Comparison of ENCODE assay signal across 2 cellular contexts in genomic region chr13:24153347-24153746, GRCh38.
TF ChIP-seq lines count a peak whose summit lies in the region.

No MANE protein-coding gene starts in this region.

TF ChIP-seq in IMR-90, 13 proteins besides CTCF, POLR2A, EP300 and RAD21 (continued from another document):
- TF ChIP-seq USF2 (IDR thresholded peaks at IDR 0.05; ENCODE audit: low read depth, low read length) = no peak
- no peak for TF ChIP-seq NFE2L2 (IDR thresholded peaks at IDR 0.05; ENCODE audit: low read depth, low read length)
- no peak for TF ChIP-seq ELK1 (IDR thresholded peaks at IDR 0.05; ENCODE audit: borderline replicate concordance, low read depth, low read length)
- TF ChIP-seq CHD1 (IDR thresholded peaks at IDR 0.05; ENCODE audit: low read depth, low read length) = no peak
- TF ChIP-seq FOS (IDR thresholded peaks at IDR 0.05; ENCODE audit: low read depth, low read length) = no peak
- TF ChIP-seq CEBPB (IDR thresholded peaks at IDR 0.05; ENCODE audit: low read depth, low read length) = no peak
- no peak for TF ChIP-seq MAFK (IDR thresholded peaks at IDR 0.05; ENCODE audit: low read depth, low read length)
- TF ChIP-seq RFX5 (IDR thresholded peaks at IDR 0.05; ENCODE audit: low read depth, low read length) = no peak
- TF ChIP-seq MAZ (IDR thresholded peaks at IDR 0.05; ENCODE audit: borderline replicate concordance, low read depth, low read length) = no peak
- no peak for TF ChIP-seq MXI1 (IDR thresholded peaks at IDR 0.05; ENCODE audit: borderline replicate concordance, low read depth, low read length)
- TF ChIP-seq SMC3 (IDR thresholded peaks at IDR 0.05; ENCODE audit: low read depth, low read length) = no peak

TF ChIP-seq in SK-N-SH, 30 proteins besides CTCF, POLR2A, EP300 and RAD21 (continued from another document):
- TF ChIP-seq IRF3 (IDR thresholded peaks at IDR 0.05; ENCODE audit: low read depth, low read length) (no peak), PBX3 (IDR thresholded peaks at IDR 0.05) (no peak), ZBTB33 (IDR thresholded peaks at IDR 0.05; ENCODE audit: borderline replicate concordance, low read depth) (no peak), TAF1 (IDR thresholded peaks at IDR 0.05; ENCODE audit: borderline replicate concordance, low read depth, low read length) (no peak), POLR2AphosphoS5 (IDR thresholded peaks at IDR 0.05; ENCODE audit: low read depth, low read length) (no peak), SMC3 (IDR thresholded peaks at IDR 0.05; ENCODE audit: low read depth, low read length) (no peak), REST (IDR thresholded peaks at IDR 0.05; ENCODE audit: low read depth, low read length) (no peak), TCF12 (IDR thresholded peaks at IDR 0.05) (no peak), ELF1 (IDR thresholded peaks at IDR 0.05) (no peak), NFIC (IDR thresholded peaks at IDR 0.05; ENCODE audit: borderline replicate concordance) (no peak), GATA2 (CRISPR knock-in tag; IDR thresholded peaks at IDR 0.05) (no peak), MXI1 (IDR thresholded peaks at IDR 0.05; ENCODE audit: low read depth, low read length) (no peak)
